ENCODE assay signal across 15 cellular contexts in genomic region chr4:153494562-153494961, GRCh38. TPM values are rescaled to one million over a fixed set of nuclear protein-coding genes. Genes with fewer than 3 reads are reported as not detected.
DNase-seq lines count a peak whose midpoint lies in the region; ATAC-seq and TF ChIP-seq lines count a peak whose summit lies in the region.
"Had no signal": no experiment of that assay in that cellular context is flagged by ENCODE, and none has a peak within 500 bp of the region (broad histone marks: within the 10 kb centered on the region; RNA-seq: fewer than 3 reads in every experiment).

No MANE protein-coding gene starts in this region.

- peaks cover 0 to 18% (median 0%) of the 10 kb centered on the region in 3 donors for H3K36me3 Mint-ChIP-seq in CD8-positive, alpha-beta memory T cell
- H3K36me3 Mint-ChIP-seq in GM23338 (ENCODE audit: low read depth) = no peaks in the 10 kb centered on the region
- H3K36me3 Mint-ChIP-seq in activated CD8-positive, alpha-beta T cell treated with anti-CD3 and anti-CD28 coated beads, Interleukin-2, amount 10 ng/mL, durations not matched to agents 7 days and 5 days (ENCODE audit: low read depth) = peaks cover 55% of the 10 kb centered on the region
- peaks cover 1 to 10% (median 5%) of the 10 kb centered on the region in 5 donors for H3K36me3 Mint-ChIP-seq in naive thymus-derived CD4-positive, alpha-beta T cell

- no peaks in the 10 kb centered on the region for H3K9me2 ChIP-seq in GM23338 (ENCODE audit: insufficient read depth)

- intact Hi-C loops in naive thymus-derived CD4-positive, alpha-beta T cell (cut with micrococcal nuclease) = no loop called here

- ATAC-seq in GM23338 (no peak; the same call in 2 of the 3 replicates), GM19351 (IDR thresholded peaks at IDR 0.05; ENCODE audit: unreplicated experiment) (no peak)
- ATAC-seq in activated CD8-positive, alpha-beta T cell treated with anti-CD3 and anti-CD28 coated beads, Interleukin-2, amount 10 ng/mL, durations not matched to agents 7 days and 5 days = no peak
- no peak for ATAC-seq in naive thymus-derived CD4-positive, alpha-beta T cell
- ATAC-seq: body of pancreas had no signal

- peak overlapping the region in 1 of 7 donors; percentile 57 for H3K4me3 Mint-ChIP-seq in CD8-positive, alpha-beta memory T cell
- H3K4me3 Mint-ChIP-seq in GM23338 = no peak overlapping the region
- H3K4me3 Mint-ChIP-seq in activated CD8-positive, alpha-beta T cell treated with anti-CD3 and anti-CD28 coated beads, Interleukin-2, amount 10 ng/mL, durations not matched to agents 7 days and 5 days = no peak overlapping the region
- H3K4me3 Mint-ChIP-seq in naive thymus-derived CD4-positive, alpha-beta T cell = peak overlapping the region in 9 of 10 donors; percentile 8 to 85 (median 45)
- H3K4me3 Mint-ChIP-seq: CD14-positive monocyte, HFFc6 had no signal

- peaks cover 82% of the 10 kb centered on the region for H3K79me2 ChIP-seq in GM23338 (replicated peaks; ENCODE audit: insufficient read depth)

- no peaks in the 10 kb centered on the region for H3K36me3 ChIP-seq in CD8-positive, alpha-beta memory T cell (ENCODE audit: insufficient read depth, low read length)
- H3K36me3 ChIP-seq in GM23338 (ENCODE audit: insufficient read depth) (no peaks in the 10 kb centered on the region), WERI-Rb-1 (no peaks in the 10 kb centered on the region)
- no peaks in the 10 kb centered on the region for H3K36me3 ChIP-seq in naive thymus-derived CD4-positive, alpha-beta T cell (ENCODE audit: control insufficient read depth in 2 of 3, insufficient read depth in 3 of 3, low read length in 3 of 3)

- POLR2A ChIA-PET in CD8-positive, alpha-beta memory T cell (lab: Charles Lee) = interaction anchor here (0.6 to 1.3 kb wide), 2 partner anchors 10 to 29 kb away, joined by 5 to 9 read pairs; partner anchors contain the start of gene TMEM131L
- POLR2A ChIA-PET in activated CD8-positive, alpha-beta T cell treated with anti-CD3 and anti-CD28 coated beads, Interleukin-2, amount 10 ng/mL, durations not matched to agents 7 days and 5 days (lab: Charles Lee) = no interaction called here
- POLR2A ChIA-PET in naive thymus-derived CD4-positive, alpha-beta T cell (lab: Charles Lee) = interaction anchor here (1.6 to 5.0 kb wide), 4 partner anchors 11 to 30 kb away, joined by 4 to 93 read pairs (median 10); partner anchors contain the start of gene TMEM131L

- peaks cover 85 to 89% (median 87%) of the 10 kb centered on the region in 3 donors for H3K4me1 Mint-ChIP-seq in CD8-positive, alpha-beta memory T cell
- H3K4me1 Mint-ChIP-seq in GM23338 = peaks cover 63% of the 10 kb centered on the region
- H3K4me1 Mint-ChIP-seq in activated CD8-positive, alpha-beta T cell treated with anti-CD3 and anti-CD28 coated beads, Interleukin-2, amount 10 ng/mL, durations not matched to agents 7 days and 5 days (ENCODE audit: low read depth) = peaks cover 91% of the 10 kb centered on the region
- peaks cover 74 to 96% (median 88%) of the 10 kb centered on the region in 7 donors for H3K4me1 Mint-ChIP-seq in naive thymus-derived CD4-positive, alpha-beta T cell

- CTCF ChIA-PET in CD8-positive, alpha-beta memory T cell (lab: Charles Lee) = interaction anchor here (1.2 to 10.8 kb wide), 3 partner anchors 28 to 151 kb away, joined by 3 to 70 read pairs (median 9); partner anchors contain the start of gene TMEM131L
- CTCF ChIA-PET in activated CD8-positive, alpha-beta T cell treated with anti-CD3 and anti-CD28 coated beads, Interleukin-2, amount 10 ng/mL, durations not matched to agents 7 days and 5 days (lab: Charles Lee) = interaction anchor here (1.0 to 2.9 kb wide), 9 partner anchors 8 to 148 kb away, joined by 3 to 13 read pairs (median 6); partner anchors contain the start of gene TMEM131L
- CTCF ChIA-PET in naive thymus-derived CD4-positive, alpha-beta T cell (lab: Charles Lee) = interaction anchor here (1.4 to 1.6 kb wide), 2 partner anchors 11 to 149 kb away, joined by 3 to 4 read pairs; partner anchors contain the start of gene MND1

- H3F3A ChIP-seq in GM23338 (replicated peaks; ENCODE audit: low read depth) = no peaks in the 10 kb centered on the region

- H3K4me3 ChIP-seq in CD8-positive, alpha-beta memory T cell (ENCODE audit: low read length) = no peak overlapping the region
- H3K4me3 ChIP-seq in GM23338 = no peak overlapping the region
- H3K4me3 ChIP-seq in naive thymus-derived CD4-positive, alpha-beta T cell (ENCODE audit: low read length) = no peak overlapping the region
- H3K4me3 ChIP-seq in WERI-Rb-1 (ENCODE audit: low read depth, low read length) = no peak overlapping the region
- H3K4me3 ChIP-seq: body of pancreas, dorsolateral prefrontal cortex had no signal

- peak overlapping the region; percentile 60 for H3K4me2 ChIP-seq in GM23338

- DNase-seq in CD8-positive, alpha-beta memory T cell = no peak
- DNase-seq in GM23338 (ENCODE audit: low spot score) = no peak
- no peak for DNase-seq in activated CD8-positive, alpha-beta T cell treated with anti-CD3 and anti-CD28 coated beads, Interleukin-2, amount 10 ng/mL, durations not matched to agents 7 days and 5 days
- peak in 1 of 9 donors; percentile 17 for DNase-seq in naive thymus-derived CD4-positive, alpha-beta T cell
- DNase-seq in activated gamma-delta T cell (lab: John Stamatoyannopoulos, UW) = no peak
- no peak for DNase-seq in NCI-H1092 (lab: John Stamatoyannopoulos, UW)
- DNase-seq in WERI-Rb-1 = no peak
- DNase-seq: body of pancreas; dorsolateral prefrontal cortex; HFFc6; MM.1S; SHP77 treated with DMSO at 0.1 percent for 48 hours; stimulated activated naive CD4-positive, alpha-beta T cell treated with Interleukin-2 at 50 U/mL for 16 hours had no signal

- no peaks in the 10 kb centered on the region for H3K9me3 ChIP-seq in CD8-positive, alpha-beta memory T cell (ENCODE audit: low read length)
- no peaks in the 10 kb centered on the region for H3K9me3 ChIP-seq in naive thymus-derived CD4-positive, alpha-beta T cell (ENCODE audit: control insufficient read depth in 2 of 3, low read length in 3 of 3)
- no peaks in the 10 kb centered on the region for H3K9me3 ChIP-seq in WERI-Rb-1 (ENCODE audit: severe bottlenecking)
- H3K9me3 ChIP-seq: body of pancreas had no signal

- no peak overlapping the region for H2AFZ ChIP-seq in GM23338

- H3K27ac ChIP-seq in CD8-positive, alpha-beta memory T cell (ENCODE audit: low read depth, low read length) = no peak overlapping the region
- peak overlapping the region; percentile 75 for H3K27ac ChIP-seq in GM23338 (ENCODE audit: low read depth)
- peak overlapping the region; percentile 83 for H3K27ac ChIP-seq in naive thymus-derived CD4-positive, alpha-beta T cell (ENCODE audit: low read depth, low read length)
- H3K27ac ChIP-seq in WERI-Rb-1 = no peak overlapping the region
- H3K27ac ChIP-seq: body of pancreas, dorsolateral prefrontal cortex had no signal

- H3K27me3 Mint-ChIP-seq in CD8-positive, alpha-beta memory T cell = no peaks in the 10 kb centered on the region
- no peaks in the 10 kb centered on the region for H3K27me3 Mint-ChIP-seq in GM23338 (ENCODE audit: insufficient read depth, low read depth, poor library complexity)
- no peaks in the 10 kb centered on the region for H3K27me3 Mint-ChIP-seq in activated CD8-positive, alpha-beta T cell treated with anti-CD3 and anti-CD28 coated beads, Interleukin-2, amount 10 ng/mL, durations not matched to agents 7 days and 5 days (ENCODE audit: low read depth)
- H3K27me3 Mint-ChIP-seq in naive thymus-derived CD4-positive, alpha-beta T cell = no peaks in the 10 kb centered on the region

- no peak for TF ChIP-seq CTCF in GM23338 (conservative IDR thresholded peaks at IDR 0.05; ENCODE audit: low read depth in 2 of 2)
- TF ChIP-seq CTCF in WERI-Rb-1 (IDR thresholded peaks at IDR 0.05; ENCODE audit: low read depth, low read length) = no peak

- H4K20me1 ChIP-seq in GM23338 (replicated peaks; ENCODE audit: insufficient read depth) = peaks cover 5% of the 10 kb centered on the region; the same call in 1 of the 2 replicates

- H3K9me3 Mint-ChIP-seq in CD8-positive, alpha-beta memory T cell = no peaks in the 10 kb centered on the region
- H3K9me3 Mint-ChIP-seq in GM23338 = no peaks in the 10 kb centered on the region
- H3K9me3 Mint-ChIP-seq in activated CD8-positive, alpha-beta T cell treated with anti-CD3 and anti-CD28 coated beads, Interleukin-2, amount 10 ng/mL, durations not matched to agents 7 days and 5 days (ENCODE audit: insufficient read depth) = no peaks in the 10 kb centered on the region
- peaks cover 0 to 3% (median 0%) of the 10 kb centered on the region in 11 donors for H3K9me3 Mint-ChIP-seq in naive thymus-derived CD4-positive, alpha-beta T cell
- H3K9me3 Mint-ChIP-seq: CD14-positive monocyte, HFFc6 had no signal

- H3K27ac Mint-ChIP-seq in CD8-positive, alpha-beta memory T cell = peak overlapping the region; percentile 19 to 100 (median 90)
- H3K27ac Mint-ChIP-seq in GM23338 = peak overlapping the region; percentile 72
- H3K27ac Mint-ChIP-seq in activated CD8-positive, alpha-beta T cell treated with anti-CD3 and anti-CD28 coated beads, Interleukin-2, amount 10 ng/mL, durations not matched to agents 7 days and 5 days = peak overlapping the region; percentile 90
- H3K27ac Mint-ChIP-seq in naive thymus-derived CD4-positive, alpha-beta T cell = peak overlapping the region; percentile 75 to 100 (median 98)
- H3K27ac Mint-ChIP-seq: HFFc6 had no signal

- peaks cover 96% of the 10 kb centered on the region for H3K4me1 ChIP-seq in CD8-positive, alpha-beta memory T cell (ENCODE audit: insufficient read depth, low read length)
- H3K4me1 ChIP-seq in GM23338 (ENCODE audit: insufficient read depth) = peaks cover 63% of the 10 kb centered on the region
- H3K4me1 ChIP-seq in naive thymus-derived CD4-positive, alpha-beta T cell (ENCODE audit: control insufficient read depth in 2 of 2, insufficient read depth in 2 of 2, low read length in 2 of 2) = peaks cover 61 to 85% of the 10 kb centered on the region in 2 donors

- H3K27me3 ChIP-seq in CD8-positive, alpha-beta memory T cell (ENCODE audit: insufficient read depth, low read length, poor library complexity, severe bottlenecking) = no peaks in the 10 kb centered on the region
- H3K27me3 ChIP-seq in GM23338 (ENCODE audit: insufficient read depth) (no peaks in the 10 kb centered on the region), WERI-Rb-1 (ENCODE audit: insufficient read depth, low read depth, severe bottlenecking) (peaks cover 66% of the 10 kb centered on the region)
- no peaks in the 10 kb centered on the region for H3K27me3 ChIP-seq in naive thymus-derived CD4-positive, alpha-beta T cell (ENCODE audit: control insufficient read depth in 2 of 2, insufficient read depth in 2 of 2, low read length in 2 of 2)
- H3K27me3 ChIP-seq: body of pancreas, dorsolateral prefrontal cortex had no signal

TF ChIP-seq in GM23338, 12 proteins besides CTCF, POLR2A, EP300 and RAD21 (continues in another document):
- TF ChIP-seq NANOG (IDR thresholded peaks at IDR 0.05; ENCODE audit: borderline replicate concordance) = no peak

RNA-seq across cellular contexts. Expression of gene TMEM131L, which starts 28.4 kb away (rescaled TPM):
- 10 to 100 TPM; 28.1 to 29.6 TPM for total RNA-seq in CD8-positive, alpha-beta memory T cell
- polyA plus RNA-seq in CD8-positive, alpha-beta memory T cell = 28.6 TPM
- 32.2 and 35.0 TPM in 2 replicates for total RNA-seq in GM23338 (2014; rRNA removed; shearing (Covaris generic))
- polyA plus RNA-seq in GM23338 (2016; fragmentation: Nextera tagmentation; extraction: Ambion mirVana) = 11.1 TPM in 2 replicates
- 10 to 100 TPM; 54.9 to 58.4 TPM for total RNA-seq in activated CD8-positive, alpha-beta T cell treated with anti-CD3 and anti-CD28 coated beads, Interleukin-2, amount 10 ng/mL, durations not matched to agents 7 days and 5 days
- 100 to 1,000 TPM in 2 of 5 experiments, 10 to 100 TPM in 3; 45.8 to 111 (median 97.7) TPM for total RNA-seq in naive thymus-derived CD4-positive, alpha-beta T cell
- polyA plus RNA-seq in naive thymus-derived CD4-positive, alpha-beta T cell = 10 to 100 TPM; 45.7 to 59.9 TPM

Comparison
In these comparisons a context has a peak if more than half of its experiments do, and no peak if none do; other contexts are left out.
1. H3K27ac ChIP-seq: peak in GM23338 (single experiment) and naive thymus-derived CD4-positive, alpha-beta T cell (single experiment); none in CD8-positive, alpha-beta memory T cell (single experiment) and WERI-Rb-1 (single experiment).
2. H3K4me3 Mint-ChIP-seq: peak in naive thymus-derived CD4-positive, alpha-beta T cell (9 of 10); none in GM23338 (single experiment) and activated CD8-positive, alpha-beta T cell treated with anti-CD3 and anti-CD28 coated beads, Interleukin-2, amount 10 ng/mL, durations not matched to agents 7 days and 5 days (single experiment).
3. Peak in every context shown above with its lines, with median percentiles within 50 percentile points of each other: H3K27ac Mint-ChIP-seq.